ENCODE assay signal across 32 cellular contexts in the genomic region with DNA sequence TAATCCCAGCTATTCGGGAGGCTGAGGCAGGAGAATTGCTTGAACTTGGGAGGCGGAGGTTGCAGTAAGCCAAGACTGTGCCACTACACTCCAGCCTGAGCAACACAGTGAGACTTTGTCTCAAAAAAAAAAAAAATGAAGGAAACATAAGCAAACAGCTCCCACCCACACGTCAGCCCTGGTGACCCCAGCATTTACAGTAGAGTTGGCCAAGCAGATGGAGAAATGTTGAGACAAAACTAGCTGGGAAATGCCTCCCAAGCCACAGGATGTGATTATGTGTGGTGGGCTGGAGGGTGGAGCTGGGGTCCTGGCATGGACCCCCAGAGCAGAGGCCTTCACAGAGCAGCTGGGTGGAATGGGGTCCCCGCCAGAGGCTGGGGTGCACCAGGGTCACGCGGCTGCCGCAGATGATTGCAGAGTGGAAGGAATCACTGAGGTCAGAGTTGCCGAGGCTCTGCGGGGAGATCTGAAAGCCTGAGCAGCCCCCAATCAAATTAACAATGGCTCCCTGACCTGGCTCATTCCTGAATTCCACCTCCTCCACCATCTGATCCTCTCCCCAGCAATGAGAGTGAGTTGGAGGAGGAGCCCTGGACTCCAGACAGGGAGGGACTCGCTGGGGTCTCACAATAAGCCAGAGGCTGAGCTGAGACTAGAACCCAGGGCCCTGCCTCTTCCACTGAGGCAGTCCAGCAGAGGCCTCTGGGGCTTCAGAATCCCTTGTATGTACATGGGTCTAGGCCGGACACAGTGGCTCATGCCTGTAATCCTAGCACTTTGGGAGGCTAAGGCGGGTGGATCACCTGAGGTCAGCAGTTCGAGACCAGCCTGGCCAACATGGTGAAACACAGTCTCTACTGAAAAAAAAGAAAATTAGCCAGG. TPM values are rescaled to one million over a fixed set of nuclear protein-coding genes. Genes with fewer than 3 reads are reported as not detected.
DNase-seq lines count a peak whose midpoint lies in the region; FAIRE-seq and TF ChIP-seq lines count a peak whose summit lies in the region.
"Had no signal": no experiment of that assay in that cellular context is flagged by ENCODE, and none has a peak within 500 bp of the region (broad histone marks: within the 10 kb centered on the region; RNA-seq: fewer than 3 reads in every experiment).

No MANE protein-coding gene starts in this region.

- CTCF ChIA-PET in activated naive CD4-positive, alpha-beta T cell treated with anti-CD3 and anti-CD28 coated beads for 36 hours (lab: Charles Lee), result interaction anchor here (0.6 kb wide), 1 partner anchor 34 kb away, joined by 3 read pairs; no protein-coding TSS in a partner anchor

- H3K79me2 ChIP-seq in astrocyte (ENCODE audit: insufficient read depth, low read length), result no peaks in the 10 kb centered on the region
- H3K79me2 ChIP-seq in smooth muscle cell (ENCODE audit: low read depth), result no peaks in the 10 kb centered on the region

- H2AFZ ChIP-seq in astrocyte (ENCODE audit: low read depth, low read length) (no peak overlapping the region), smooth muscle cell (ENCODE audit: low read depth) (no peak overlapping the region)
- H2AFZ ChIP-seq: GM23248 had no signal

- TF ChIP-seq CTCF in GM13976 (IDR thresholded peaks at IDR 0.05; ENCODE audit: borderline replicate concordance, control extremely low read depth, extremely low read depth, insufficient read depth, missing control alignments) (no peak), astrocyte (IDR thresholded peaks at IDR 0.05; ENCODE audit: insufficient read depth, low read depth, low read length) (no peak), smooth muscle cell (IDR thresholded peaks at IDR 0.05; ENCODE audit: borderline replicate concordance, insufficient read depth, poor library complexity, severe bottlenecking) (no peak)

- H3K36me3 Mint-ChIP-seq in astrocyte (ENCODE audit: low read depth, unreplicated experiment), result peaks cover 1% of the 10 kb centered on the region
- no peaks in the 10 kb centered on the region for H3K36me3 Mint-ChIP-seq in activated naive CD4-positive, alpha-beta T cell treated with anti-CD3 and anti-CD28 coated beads for 36 hours (ENCODE audit: low read depth)
- H3K36me3 Mint-ChIP-seq: activated naive CD8-positive, alpha-beta T cell treated with anti-CD3 and anti-CD28 coated beads, Interleukin-2, amount 10 ng/mL, durations not matched to agents 7 days and 5 days; CD4-positive, CD25-positive, alpha-beta regulatory T cell had no signal

- no peak overlapping the region for H3K9ac ChIP-seq in astrocyte (ENCODE audit: low read length)
- H3K9ac ChIP-seq in smooth muscle cell (ENCODE audit: low read depth), result no peak overlapping the region
- H3K9ac ChIP-seq: GM23248 had no signal

- H3K4me1 ChIP-seq in astrocyte (ENCODE audit: insufficient read depth, low read length) (peaks cover 11% of the 10 kb centered on the region), smooth muscle cell (ENCODE audit: low read depth) (no peaks in the 10 kb centered on the region)
- H3K4me1 ChIP-seq in effector memory CD4-positive, alpha-beta T cell (ENCODE audit: control insufficient read depth, insufficient read depth, low read length, poor library complexity, severe bottlenecking), result no peaks in the 10 kb centered on the region
- H3K4me1 ChIP-seq: gastroesophageal sphincter, psoas muscle had no signal

- no peak for FAIRE-seq in astrocyte (lab: Jason Lieb, UNC)
- FAIRE-seq: RCC 7860 had no signal

- no peak overlapping the region for H3K4me3 Mint-ChIP-seq in astrocyte (ENCODE audit: unreplicated experiment)
- H3K4me3 Mint-ChIP-seq in activated naive CD4-positive, alpha-beta T cell treated with anti-CD3 and anti-CD28 coated beads for 36 hours, result no peak overlapping the region
- H3K4me3 Mint-ChIP-seq: activated CD4-positive, alpha-beta T cell treated with anti-CD3 and anti-CD28 coated beads for 36 hours; activated CD8-positive, alpha-beta T cell treated with anti-CD3 and anti-CD28 coated beads, Interleukin-2, amount 10 ng/mL, durations not matched to agents 7 days and 5 days; activated naive CD8-positive, alpha-beta T cell treated with anti-CD3 and anti-CD28 coated beads, Interleukin-2, amount 10 ng/mL, durations not matched to agents 7 days and 5 days; CD4-positive, CD25-positive, alpha-beta regulatory T cell; HFFc6 had no signal

- 89% methylated on average over 13 of the region's 13 CpGs for WGBS in smooth muscle cell (ENCODE audit: low lambda C conversion rate)

- H3K9me3 ChIP-seq in astrocyte (ENCODE audit: insufficient read depth, low read depth, low read length) (no peaks in the 10 kb centered on the region), smooth muscle cell (replicated peaks; ENCODE audit: low read depth) (no peaks in the 10 kb centered on the region)
- H3K9me3 ChIP-seq in effector memory CD4-positive, alpha-beta T cell (ENCODE audit: control insufficient read depth, low read length), result no peaks in the 10 kb centered on the region
- H3K9me3 ChIP-seq: ascending aorta, gastroesophageal sphincter, left lung, psoas muscle, SJCRH30, upper lobe of left lung had no signal

- intact Hi-C loops in activated naive CD4-positive, alpha-beta T cell treated with anti-CD3 and anti-CD28 coated beads for 36 hours (cut with micrococcal nuclease), result no loop called here

- no peaks in the 10 kb centered on the region for H4K20me1 ChIP-seq in astrocyte (ENCODE audit: insufficient read depth, low read length)
- H4K20me1 ChIP-seq in smooth muscle cell (ENCODE audit: low read depth), result no peaks in the 10 kb centered on the region

- H3K27me3 Mint-ChIP-seq in astrocyte (ENCODE audit: low read depth, unreplicated experiment), result peaks cover 12% of the 10 kb centered on the region
- H3K27me3 Mint-ChIP-seq in activated naive CD4-positive, alpha-beta T cell treated with anti-CD3 and anti-CD28 coated beads for 36 hours (ENCODE audit: low read depth), result peaks cover 3% of the 10 kb centered on the region

- in situ Hi-C loops in GM13976 (cut with MboI; ENCODE audit: low sequenced_read_pairs, unreplicated experiment), result loop anchor here (25.0 kb wide), 1 partner anchor 287 kb away; a partner anchor contains a TSS

- DNase-seq in GM13976 (ENCODE audit: low spot score), result peak; percentile 3
- DNase-seq in astrocyte (ENCODE audit: low read depth), result peak; percentile 81
- peak; percentile 44 for DNase-seq in islet precursor cell
- no peak for DNase-seq in smooth muscle cell (lab: John Stamatoyannopoulos, UW; ENCODE audit: unreplicated experiment)
- no peak for DNase-seq in caudate nucleus (lab: John Stamatoyannopoulos, UW)
- DNase-seq in effector memory CD4-positive, alpha-beta T cell, result no peak
- no peak for DNase-seq in activated naive CD4-positive, alpha-beta T cell treated with anti-CD3 and anti-CD28 coated beads for 36 hours
- DNase-seq: activated CD4-positive, alpha-beta T cell treated with anti-CD3 and anti-CD28 coated beads for 36 hours; activated CD8-positive, alpha-beta T cell treated with anti-CD3 and anti-CD28 coated beads, Interleukin-2, amount 10 ng/mL, durations not matched to agents 7 days and 5 days; activated gamma-delta T cell; activated naive CD8-positive, alpha-beta T cell treated with anti-CD3 and anti-CD28 coated beads, Interleukin-2, amount 10 ng/mL, durations not matched to agents 7 days and 5 days; Calu3; CD4-positive, CD25-positive, alpha-beta regulatory T cell; DND-41; GM23248; HFFc6; mesendoderm; NCI-H1048; NCI-H510A; nucleus accumbens; psoas muscle; SJCRH30; stimulated activated CD4-positive, alpha-beta T cell treated with anti-CD3 and anti-CD28 coated beads, Interleukin-15, amount 100 ng/mL, for 24 hours; stimulated activated CD4-positive, alpha-beta T cell treated with anti-CD3 and anti-CD28 coated beads, Interleukin-4, amount 100 ng/mL, for 4 hours; SW 1271; upper lobe of left lung had no signal

- H3K27ac ChIP-seq in astrocyte (ENCODE audit: low read depth, low read length) (peak overlapping the region; percentile 17), smooth muscle cell (ENCODE audit: low read depth) (no peak overlapping the region), caudate nucleus (ENCODE audit: low read depth, low read length) (no peak overlapping the region)
- H3K27ac ChIP-seq in effector memory CD4-positive, alpha-beta T cell (ENCODE audit: insufficient read depth, low read length, poor library complexity, severe bottlenecking), result no peak overlapping the region
- H3K27ac ChIP-seq: ascending aorta, cardiac muscle cell, gastroesophageal sphincter, GM23248, left lung, psoas muscle, SJCRH30, upper lobe of left lung, VCaP had no signal

- no peaks in the 10 kb centered on the region for H3K9me3 Mint-ChIP-seq in astrocyte (ENCODE audit: unreplicated experiment)
- H3K9me3 Mint-ChIP-seq in activated naive CD4-positive, alpha-beta T cell treated with anti-CD3 and anti-CD28 coated beads for 36 hours, result no peaks in the 10 kb centered on the region
- H3K9me3 Mint-ChIP-seq: activated naive CD8-positive, alpha-beta T cell treated with anti-CD3 and anti-CD28 coated beads, Interleukin-2, amount 10 ng/mL, durations not matched to agents 7 days and 5 days; CD4-positive, CD25-positive, alpha-beta regulatory T cell; HFFc6 had no signal

- H3K27me3 ChIP-seq in astrocyte (ENCODE audit: insufficient read depth, low read length), result no peaks in the 10 kb centered on the region
- no peaks in the 10 kb centered on the region for H3K27me3 ChIP-seq in smooth muscle cell (ENCODE audit: low read depth)
- no peaks in the 10 kb centered on the region for H3K27me3 ChIP-seq in effector memory CD4-positive, alpha-beta T cell (replicated peaks; ENCODE audit: control insufficient read depth, insufficient read depth, low read length, poor library complexity, severe bottlenecking)
- H3K27me3 ChIP-seq: ascending aorta, cardiac muscle cell, left lung, upper lobe of left lung had no signal

- H3K4me3 ChIP-seq in astrocyte (ENCODE audit: insufficient read depth, low read depth, low read length), result no peak overlapping the region
- no peak overlapping the region for H3K4me3 ChIP-seq in smooth muscle cell
- H3K4me3 ChIP-seq in effector memory CD4-positive, alpha-beta T cell (ENCODE audit: insufficient read depth, low read depth, low read length, poor library complexity, severe bottlenecking), result no peak overlapping the region
- H3K4me3 ChIP-seq: ascending aorta, cardiac muscle cell, gastroesophageal sphincter, GM23248, left lung, psoas muscle, SJCRH30, upper lobe of left lung had no signal

- H3K4me1 Mint-ChIP-seq in astrocyte (ENCODE audit: low read depth, unreplicated experiment), result peaks cover 13% of the 10 kb centered on the region
- no peaks in the 10 kb centered on the region for H3K4me1 Mint-ChIP-seq in activated naive CD4-positive, alpha-beta T cell treated with anti-CD3 and anti-CD28 coated beads for 36 hours (ENCODE audit: low read depth)
- H3K4me1 Mint-ChIP-seq: activated CD4-positive, alpha-beta T cell treated with anti-CD3 and anti-CD28 coated beads for 36 hours; activated naive CD8-positive, alpha-beta T cell treated with anti-CD3 and anti-CD28 coated beads, Interleukin-2, amount 10 ng/mL, durations not matched to agents 7 days and 5 days; CD4-positive, CD25-positive, alpha-beta regulatory T cell had no signal

- H3K4me2 ChIP-seq in astrocyte (ENCODE audit: low read length), result peak overlapping the region; percentile 30
- H3K4me2 ChIP-seq in smooth muscle cell, result peak overlapping the region; percentile 5

- no peak overlapping the region for H3K27ac Mint-ChIP-seq in astrocyte (ENCODE audit: unreplicated experiment)
- H3K27ac Mint-ChIP-seq in activated naive CD4-positive, alpha-beta T cell treated with anti-CD3 and anti-CD28 coated beads for 36 hours, result no peak overlapping the region
- H3K27ac Mint-ChIP-seq: activated CD4-positive, alpha-beta T cell treated with anti-CD3 and anti-CD28 coated beads for 36 hours; activated CD8-positive, alpha-beta T cell treated with anti-CD3 and anti-CD28 coated beads, Interleukin-2, amount 10 ng/mL, durations not matched to agents 7 days and 5 days; activated naive CD8-positive, alpha-beta T cell treated with anti-CD3 and anti-CD28 coated beads, Interleukin-2, amount 10 ng/mL, durations not matched to agents 7 days and 5 days; CD4-positive, CD25-positive, alpha-beta regulatory T cell had no signal

- H3F3A ChIP-seq in smooth muscle cell (ENCODE audit: low read depth), result peaks cover 14% of the 10 kb centered on the region

- H3K36me3 ChIP-seq in astrocyte (ENCODE audit: insufficient read depth, low read length), result no peaks in the 10 kb centered on the region
- H3K36me3 ChIP-seq in smooth muscle cell (ENCODE audit: low read depth), result no peaks in the 10 kb centered on the region
- H3K36me3 ChIP-seq in effector memory CD4-positive, alpha-beta T cell (ENCODE audit: control insufficient read depth, insufficient read depth, low read length), result no peaks in the 10 kb centered on the region
- H3K36me3 ChIP-seq: ascending aorta, cardiac muscle cell, gastroesophageal sphincter, left lung, SJCRH30, upper lobe of left lung had no signal

RNA-seq across cellular contexts. Expression of a gene that starts 34.7 kb away (rescaled TPM):
- total RNA-seq in astrocyte (48.2 and 98.9 TPM in 2 replicates), smooth muscle cell (53.6 and 72.0 TPM in 2 replicates)
- polyA plus RNA-seq in smooth muscle cell, result 41.7 and 85.6 TPM in 2 replicates
- not detected for total RNA-seq in activated naive CD4-positive, alpha-beta T cell treated with anti-CD3 and anti-CD28 coated beads for 36 hours
- total RNA-seq: CD4-positive, CD25-positive, alpha-beta regulatory T cell had no signal

Comparison
In these comparisons a context has a peak if more than half of its experiments do, and no peak if none do; other contexts are left out.
1. DNase-seq: peak in GM13976 (single experiment), astrocyte (single experiment) and islet precursor cell (single experiment); none in smooth muscle cell (single experiment), caudate nucleus (0 of 61), effector memory CD4-positive, alpha-beta T cell (0 of 3) and activated naive CD4-positive, alpha-beta T cell treated with anti-CD3 and anti-CD28 coated beads for 36 hours (single experiment).
2. RNA of a gene that starts 34.7 kb away (total RNA-seq): 48.2 to 98.9 TPM in astrocyte and 53.6 to 72.0 TPM in smooth muscle cell; not detected in activated naive CD4-positive, alpha-beta T cell treated with anti-CD3 and anti-CD28 coated beads for 36 hours; every median in the first group is over 10 times any median in the second.